7 cellular contexts compared by ENCODE assay signal in the genomic region with DNA sequence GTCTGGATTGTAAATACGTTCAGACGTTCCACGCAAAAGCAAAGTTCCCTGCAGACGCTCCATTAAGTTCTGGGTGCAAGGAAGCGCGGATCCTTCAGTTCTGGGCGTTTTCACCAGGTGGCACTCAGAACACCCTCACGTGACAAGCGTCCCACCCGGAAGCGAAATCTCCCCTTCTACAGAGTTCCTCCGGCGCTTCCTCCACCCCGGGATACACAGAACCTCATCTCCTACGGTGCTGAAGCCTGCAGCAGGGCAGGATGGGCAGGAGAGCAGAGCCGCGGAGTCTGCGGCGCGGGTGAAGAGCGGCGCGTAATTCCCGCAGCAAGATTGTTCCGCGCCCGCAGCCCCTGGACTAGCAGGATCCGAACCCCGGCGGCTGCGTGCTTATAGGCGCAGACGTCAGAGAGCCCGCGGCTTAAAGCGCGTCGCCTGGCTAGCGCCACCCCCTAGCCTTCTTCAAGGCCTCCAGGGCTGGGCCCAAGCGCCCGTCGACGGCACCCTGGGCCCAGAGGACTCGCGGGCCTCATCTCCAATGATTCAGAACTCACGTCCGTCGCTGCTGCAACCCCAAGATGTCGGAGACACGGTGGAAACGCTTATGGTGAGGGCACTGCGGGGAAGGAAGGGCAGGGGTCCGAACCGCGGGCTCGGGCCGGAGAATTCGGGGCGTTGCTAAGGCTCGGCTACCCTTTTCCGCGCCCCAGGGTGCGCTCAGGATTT. TPM values are rescaled to one million over a fixed set of nuclear protein-coding genes. Genes with fewer than 3 reads are reported as not detected.
DNase-seq lines count a peak whose midpoint lies in the region; ATAC-seq lines count a peak whose summit lies in the region.

A gene with protein sequence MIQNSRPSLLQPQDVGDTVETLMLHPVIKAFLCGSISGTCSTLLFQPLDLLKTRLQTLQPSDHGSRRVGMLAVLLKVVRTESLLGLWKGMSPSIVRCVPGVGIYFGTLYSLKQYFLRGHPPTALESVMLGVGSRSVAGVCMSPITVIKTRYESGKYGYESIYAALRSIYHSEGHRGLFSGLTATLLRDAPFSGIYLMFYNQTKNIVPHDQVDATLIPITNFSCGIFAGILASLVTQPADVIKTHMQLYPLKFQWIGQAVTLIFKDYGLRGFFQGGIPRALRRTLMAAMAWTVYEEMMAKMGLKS (plus strand): TSS at position 181 of the 723 bp plus-strand sequence. CDS start 355 bp downstream, at position 536.

- peak; percentile 84 for DNase-seq in T-helper 2 cell treated with Interferon-gamma antibody and Interleukin-4, amounts not matched to agents 5 μg/mL and 100 μg/mL, for 36 hours (ENCODE audit: low spot score)
- peak; percentile 67 to 77 for DNase-seq in central memory CD8-positive, alpha-beta T cell (ENCODE audit: low spot score in 2 of 2)
- DNase-seq in left colon (peak; percentile 87 to 90), DMS 273 (lab: John Stamatoyannopoulos, UW; ENCODE audit: unreplicated experiment) (no peak)
- DNase-seq in stimulated activated CD4-positive, alpha-beta T cell treated with anti-CD3 and anti-CD28 coated beads, Interleukin-2, amount 100 ng/mL, for 4 hours (ENCODE audit: low read depth), result peak; percentile 69

- intact Hi-C loops in left colon (cut with DNase I, micrococcal nuclease), result no loop called here

- no peaks in the 10 kb centered on the region for H3K27me3 Mint-ChIP-seq in T-helper 2 cell treated with Interferon-gamma antibody and Interleukin-4, amounts not matched to agents 5 μg/mL and 100 μg/mL, for 36 hours (ENCODE audit: low read depth)
- no peaks in the 10 kb centered on the region for H3K27me3 Mint-ChIP-seq in central memory CD8-positive, alpha-beta T cell

- H3K9me3 Mint-ChIP-seq in T-helper 2 cell treated with Interferon-gamma antibody and Interleukin-4, amounts not matched to agents 5 μg/mL and 100 μg/mL, for 36 hours, result no peaks in the 10 kb centered on the region
- no peaks in the 10 kb centered on the region for H3K9me3 Mint-ChIP-seq in central memory CD8-positive, alpha-beta T cell

- H3K4me1 Mint-ChIP-seq in T-helper 2 cell treated with Interferon-gamma antibody and Interleukin-4, amounts not matched to agents 5 μg/mL and 100 μg/mL, for 36 hours (ENCODE audit: low read depth), result peaks cover 35% of the 10 kb centered on the region
- H3K4me1 Mint-ChIP-seq in central memory CD8-positive, alpha-beta T cell, result peaks cover 44% of the 10 kb centered on the region

- H3K27ac Mint-ChIP-seq in T-helper 2 cell treated with Interferon-gamma antibody and Interleukin-4, amounts not matched to agents 5 μg/mL and 100 μg/mL, for 36 hours, result peak within 1 kb of the TSS; percentile 98
- peak within 1 kb of the TSS; percentile 99 for H3K27ac Mint-ChIP-seq in central memory CD8-positive, alpha-beta T cell (ENCODE audit: low read depth)

- ATAC-seq in GM18909 (IDR thresholded peaks at IDR 0.05; ENCODE audit: poor library complexity, unreplicated experiment), result peak; percentile 73
- ATAC-seq in HG03139 (IDR thresholded peaks at IDR 0.05; ENCODE audit: unreplicated experiment), result peak; percentile 60
- ATAC-seq in central memory CD8-positive, alpha-beta T cell (replicated peaks; ENCODE audit: extremely low read depth, poor library complexity, severe bottlenecking), result peak; percentile 90
- peak; percentile 77 for ATAC-seq in left colon

- peaks cover 14% of the 10 kb centered on the region for H3K36me3 Mint-ChIP-seq in T-helper 2 cell treated with Interferon-gamma antibody and Interleukin-4, amounts not matched to agents 5 μg/mL and 100 μg/mL, for 36 hours (ENCODE audit: low read depth)
- peaks cover 16% of the 10 kb centered on the region for H3K36me3 Mint-ChIP-seq in central memory CD8-positive, alpha-beta T cell (ENCODE audit: insufficient read depth)

- peak within 1 kb of the TSS; percentile 98 for H3K4me3 Mint-ChIP-seq in T-helper 2 cell treated with Interferon-gamma antibody and Interleukin-4, amounts not matched to agents 5 μg/mL and 100 μg/mL, for 36 hours
- H3K4me3 Mint-ChIP-seq in central memory CD8-positive, alpha-beta T cell, result peak within 1 kb of the TSS; percentile 97

RNA-seq across cellular contexts. Expression of the gene that starts here (rescaled TPM):
- total RNA-seq in left colon, result 10 to 100 TPM; 38.2 to 40.7 TPM
